8 cellular contexts compared by ENCODE assay signal in the genomic region with DNA sequence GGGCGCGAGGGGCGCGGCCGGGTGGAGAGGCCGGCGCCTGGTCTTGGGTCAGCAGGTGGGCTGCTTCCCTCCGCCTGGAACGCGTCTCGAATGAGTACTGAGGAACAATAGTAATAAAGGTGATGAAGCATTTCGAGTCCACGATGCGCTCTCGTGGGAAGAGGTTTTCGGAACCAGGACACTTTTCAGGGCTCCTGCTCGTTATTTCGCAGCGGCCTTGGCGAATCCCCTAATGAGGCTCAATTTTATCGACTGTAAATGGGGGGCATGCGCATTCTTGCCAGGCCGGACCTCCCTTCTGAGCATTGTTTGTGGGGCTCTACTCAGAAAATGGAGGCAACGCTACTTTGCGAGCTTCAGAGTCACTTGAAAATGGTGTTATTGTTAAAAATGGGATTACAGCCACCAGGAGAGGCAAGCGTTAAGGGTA. TPM values are rescaled to one million over a fixed set of nuclear protein-coding genes. Genes with fewer than 3 reads are reported as not detected.
DNase-seq lines count a peak whose midpoint lies in the region; ATAC-seq, FAIRE-seq and TF ChIP-seq lines count a peak whose summit lies in the region.

No MANE protein-coding gene starts in this region.

- ATAC-seq in activated CD8-positive, alpha-beta T cell treated with anti-CD3 and anti-CD28 coated beads for 36 hours, result no peak

- FAIRE-seq in H54 (lab: Jason Lieb, UNC), result no peak

- no peaks in the 10 kb centered on the region for H3K9me3 Mint-ChIP-seq in T-helper 1 cell treated with Interleukin-12 subunit alpha and Interleukin-12 subunit beta and Interleukin-4 antibody, amounts not matched to agents 30 μg/mL and 1 μg/mL, for 36 hours
- no peaks in the 10 kb centered on the region for H3K9me3 Mint-ChIP-seq in activated CD8-positive, alpha-beta T cell treated with anti-CD3 and anti-CD28 coated beads for 36 hours

- H3K27me3 ChIP-seq in iPS-20b (ENCODE audit: insufficient read depth, low read length), result no peaks in the 10 kb centered on the region

- POLR2A ChIA-PET in activated CD8-positive, alpha-beta T cell treated with anti-CD3 and anti-CD28 coated beads for 36 hours (lab: Charles Lee), result interaction anchor here (1.0 to 1.5 kb wide), 3 partner anchors 10 to 297 kb away, joined by 3 to 4 read pairs (median 3); a partner anchor contains a TSS

- H3K36me3 Mint-ChIP-seq in T-helper 1 cell treated with Interleukin-12 subunit alpha and Interleukin-12 subunit beta and Interleukin-4 antibody, amounts not matched to agents 30 μg/mL and 1 μg/mL, for 36 hours (ENCODE audit: low read depth), result peaks cover 27% of the 10 kb centered on the region
- peaks cover 37% of the 10 kb centered on the region for H3K36me3 Mint-ChIP-seq in activated CD8-positive, alpha-beta T cell treated with anti-CD3 and anti-CD28 coated beads for 36 hours (ENCODE audit: low read depth)

- no peaks in the 10 kb centered on the region for H3K27me3 Mint-ChIP-seq in T-helper 1 cell treated with Interleukin-12 subunit alpha and Interleukin-12 subunit beta and Interleukin-4 antibody, amounts not matched to agents 30 μg/mL and 1 μg/mL, for 36 hours (ENCODE audit: low read depth)
- no peaks in the 10 kb centered on the region for H3K27me3 Mint-ChIP-seq in activated CD8-positive, alpha-beta T cell treated with anti-CD3 and anti-CD28 coated beads for 36 hours

- peaks cover 30% of the 10 kb centered on the region for H3K4me1 Mint-ChIP-seq in T-helper 1 cell treated with Interleukin-12 subunit alpha and Interleukin-12 subunit beta and Interleukin-4 antibody, amounts not matched to agents 30 μg/mL and 1 μg/mL, for 36 hours (ENCODE audit: low read depth)
- H3K4me1 Mint-ChIP-seq in activated CD8-positive, alpha-beta T cell treated with anti-CD3 and anti-CD28 coated beads for 36 hours (ENCODE audit: low read depth), result peaks cover 37% of the 10 kb centered on the region

- intact Hi-C loops in activated CD8-positive, alpha-beta T cell treated with anti-CD3 and anti-CD28 coated beads for 36 hours (cut with micrococcal nuclease), result no loop called here
- intact Hi-C loops in lower leg skin (cut with DNase I; ENCODE audit: low total_unique reads), result no loop called here

- TF ChIP-seq CTCF in activated CD8-positive, alpha-beta T cell treated with anti-CD3 and anti-CD28 coated beads for 36 hours (IDR thresholded peaks at IDR 0.05), result no peak
- TF ChIP-seq CTCF in lower leg skin (IDR thresholded peaks at IDR 0.05), result no peak

- peak overlapping the region; percentile 100 for H3K27ac Mint-ChIP-seq in T-helper 1 cell treated with Interleukin-12 subunit alpha and Interleukin-12 subunit beta and Interleukin-4 antibody, amounts not matched to agents 30 μg/mL and 1 μg/mL, for 36 hours
- peak overlapping the region; percentile 74 for H3K27ac Mint-ChIP-seq in activated CD8-positive, alpha-beta T cell treated with anti-CD3 and anti-CD28 coated beads for 36 hours

- 0 out of 2 replicates have a peak, but pooled peaks cover 6% of the 10 kb centered on the region for H3K4me1 ChIP-seq in iPS-20b (ENCODE audit: insufficient read depth, low read length)

- TF ChIP-seq POLR2A in lower leg skin (IDR thresholded peaks at IDR 0.05), result no peak
- no peak for TF ChIP-seq POLR2A in H54 (IDR thresholded peaks at IDR 0.05; ENCODE audit: low read depth, low read length)

- H3K36me3 ChIP-seq in iPS-20b (ENCODE audit: insufficient read depth, low read depth, low read length), result peaks cover 50% of the 10 kb centered on the region

- CTCF ChIA-PET in activated CD8-positive, alpha-beta T cell treated with anti-CD3 and anti-CD28 coated beads for 36 hours (lab: Charles Lee), result interaction anchor here (1.0 kb wide), 1 partner anchor 9 kb away, joined by 3 read pairs; no protein-coding TSS in a partner anchor

- H3K9me3 ChIP-seq in iPS-20b (ENCODE audit: insufficient read depth, low read depth, low read length), result no peaks in the 10 kb centered on the region

- H3K9ac ChIP-seq in iPS-20b (ENCODE audit: low read depth, low read length), result peak overlapping the region; percentile 93

- H3K4me3 Mint-ChIP-seq in T-helper 1 cell treated with Interleukin-12 subunit alpha and Interleukin-12 subunit beta and Interleukin-4 antibody, amounts not matched to agents 30 μg/mL and 1 μg/mL, for 36 hours, result peak overlapping the region; percentile 98
- H3K4me3 Mint-ChIP-seq in activated CD8-positive, alpha-beta T cell treated with anti-CD3 and anti-CD28 coated beads for 36 hours, result peak overlapping the region; percentile 97

- H3K27ac ChIP-seq in iPS-20b (ENCODE audit: low read length), result peak overlapping the region; percentile 87
- peak overlapping the region; percentile 97 for H3K27ac ChIP-seq in temporal lobe (ENCODE audit: low read depth, low read length)

- H3K4me3 ChIP-seq in iPS-20b (ENCODE audit: low read length) (peak overlapping the region; percentile 88), lower leg skin (ENCODE audit: low read depth, poor library complexity, severe bottlenecking) (no peak overlapping the region)

- DNase-seq in T-helper 1 cell (no peak), lower leg skin (ENCODE audit: low spot score in 2 of 2) (no peak), H54 (ENCODE audit: insufficient read length, low spot score) (no peak), NCI-H1694 (lab: John Stamatoyannopoulos, UW) (no peak)
- DNase-seq in activated CD8-positive, alpha-beta T cell treated with anti-CD3 and anti-CD28 coated beads for 36 hours, result no peak

- 1 to 3% methylated on average over 22 to 26 of the region's 26 CpGs for WGBS in lower leg skin, 2 donors

RNA-seq across cellular contexts. Expression of a gene that starts 1.2 kb away (rescaled TPM):
- total RNA-seq in activated CD8-positive, alpha-beta T cell treated with anti-CD3 and anti-CD28 coated beads for 36 hours, result 10 to 100 TPM; 47.1 to 47.4 TPM
- total RNA-seq in temporal lobe, result 80.6 TPM
- 10 to 100 TPM; 24.3 to 58.2 (median 39.9) TPM for total RNA-seq in lower leg skin
